8 cellular contexts compared by ENCODE assay signal in genomic region chr7:26681819-26682418, GRCh38.
A peak's percentile ranks its signal among the peaks of the same experiment; 100 is the strongest.
DNase-seq lines count a peak whose midpoint lies in the region; ATAC-seq, FAIRE-seq and TF ChIP-seq lines count a peak whose summit lies in the region.

No MANE protein-coding gene starts in this region.

- no peaks in the 10 kb centered on the region for H4K20me1 ChIP-seq in osteoblast (ENCODE audit: insufficient read depth, low read length)

- ATAC-seq in A549: peak in 1 of 2 experiments; percentile 63; a peak in 3 of 6 replicates
- ATAC-seq in GM18873 (IDR thresholded peaks at IDR 0.05; ENCODE audit: low FRiP score, unreplicated experiment): no peak
- ATAC-seq in GM19467 (IDR thresholded peaks at IDR 0.05; ENCODE audit: unreplicated experiment): no peak

- POLR2A ChIA-PET in A549 (lab: Yijun Ruan, JAX) (interaction anchor here (1.1 kb wide), 1 partner anchor 475 kb away, joined by 3 read pairs; the partner anchor contains the start of gene HOXA7), GM10248 (lab: Yijun Ruan, JAX) (no interaction called here)

- no peaks in the 10 kb centered on the region for H3K36me3 ChIP-seq in osteoblast (ENCODE audit: insufficient read depth, low read length)

- H3K4me1 ChIP-seq in A549 (peaks cover 8% of the 10 kb centered on the region), osteoblast (ENCODE audit: insufficient read depth, low read length) (peaks cover 8% of the 10 kb centered on the region)

- CTCF ChIA-PET in A549 (lab: Yijun Ruan, JAX) (interaction anchor here (0.8 to 5.9 kb wide), 32 partner anchors 10 to 788 kb away, joined by 3 to 65 read pairs (median 6); partner anchors contain the start of genes HOXA1, HOXA5 and HOXA6), GM10248 (lab: Yijun Ruan, JAX) (interaction anchor here (0.8 to 6.9 kb wide), 25 partner anchors 10 to 794 kb away, joined by 3 to 83 read pairs (median 6); partner anchors contain the start of genes HOXA3 and HOXA5)

- H2AFZ ChIP-seq in osteoblast (ENCODE audit: low read length): no peak overlapping the region

- H3K9me3 ChIP-seq in A549: no peaks in the 10 kb centered on the region
- H3K9me3 ChIP-seq in osteoblast (ENCODE audit: low read depth, low read length): no peaks in the 10 kb centered on the region

- no peak overlapping the region for H3K4me2 ChIP-seq in A549
- H3K4me2 ChIP-seq in osteoblast (ENCODE audit: insufficient read depth, low read length): no peak overlapping the region

- TF ChIP-seq RAD21 in A549 (conservative IDR thresholded peaks at IDR 0.05 in 1 of 2, IDR thresholded peaks at IDR 0.05 in 1 of 2): peak; percentile 45 to 55; a peak in 3 of 5 replicates

- TF ChIP-seq CTCF in A549 (IDR thresholded peaks at IDR 0.05): peak; percentile 83
- TF ChIP-seq CTCF in GM10248 (IDR thresholded peaks at IDR 0.05; ENCODE audit: control extremely low read depth, extremely low read depth, low read depth, missing control alignments): peak; percentile 54
- peak; percentile 76 for TF ChIP-seq CTCF in osteoblast (IDR thresholded peaks at IDR 0.05; ENCODE audit: extremely low read depth, low read depth, low read length)

- no peaks in the 10 kb centered on the region for H3K79me2 ChIP-seq in osteoblast (ENCODE audit: insufficient read depth, low read length)

- TF ChIP-seq EP300 in A549 (IDR thresholded peaks at IDR 0.05): no peak

- H3K27me3 ChIP-seq in osteoblast (ENCODE audit: insufficient read depth, low read length): no peaks in the 10 kb centered on the region

- no peak overlapping the region for H3K4me3 ChIP-seq in A549
- no peak overlapping the region for H3K4me3 ChIP-seq in osteoblast (ENCODE audit: insufficient read depth, low read length)

- DNase-seq in A549 (ENCODE audit: low read depth in 1 of 2, low spot score in 1 of 2): peak in 1 of 2 experiments; percentile 23
- DNase-seq in GM10248 (ENCODE audit: extremely low spot score): peak; percentile 20
- peak; percentile 27 for DNase-seq in NCI-H446 treated with DMSO at 0.1 percent for 48 hours (lab: John Stamatoyannopoulos, UW)
- peak; percentile 64 for DNase-seq in dermis blood vessel endothelial cell
- DNase-seq in osteoblast (ENCODE audit: insufficient read length, low spot score, missing footprints): no peak
- DNase-seq in islet precursor cell: no peak

- peak; percentile 7 for FAIRE-seq in A549 (lab: Jason Lieb, UNC)

- 32% methylated on average over 3 of the region's 3 CpGs for WGBS in A549 (ENCODE audit: missing lambda C conversion rate)

- TF ChIP-seq POLR2A in A549 (IDR thresholded peaks at IDR 0.05; ENCODE audit: low read length): no peak

- H3K27ac ChIP-seq in A549 (no peak overlapping the region), osteoblast (ENCODE audit: low read depth, low read length) (no peak overlapping the region)

TF ChIP-seq in A549, 52 proteins besides CTCF, POLR2A, EP300 and RAD21:
- TF ChIP-seq CHD4 (IDR thresholded peaks at IDR 0.05; ENCODE audit: borderline replicate concordance): no peak
- no peak for TF ChIP-seq POLR2AphosphoS2 (conservative IDR thresholded peaks at IDR 0.05; ENCODE audit: low read length)
- no peak for TF ChIP-seq SREBF2 (IDR thresholded peaks at IDR 0.05)
- TF ChIP-seq SMC3 (IDR thresholded peaks at IDR 0.05): peak; percentile 77
- TF ChIP-seq NPAS2 (CRISPR knock-in tag; IDR thresholded peaks at IDR 0.05; ENCODE audit: borderline replicate concordance): no peak
- no peak for TF ChIP-seq EHMT2 (IDR thresholded peaks at IDR 0.05; ENCODE audit: low read depth)

Comparison
In these comparisons a context has a peak if more than half of its experiments do, and no peak if none do; other contexts are left out.
1. DNase-seq: peak in GM10248 (single experiment), NCI-H446 treated with DMSO at 0.1 percent for 48 hours (single experiment) and dermis blood vessel endothelial cell (single experiment); none in osteoblast (single experiment) and islet precursor cell (single experiment).
2. Peak in every context shown above with its lines, with median percentiles within 50 percentile points of each other: CTCF ChIP-seq.